Comparison of ENCODE assay signal across 1 cellular context in the genomic region with DNA sequence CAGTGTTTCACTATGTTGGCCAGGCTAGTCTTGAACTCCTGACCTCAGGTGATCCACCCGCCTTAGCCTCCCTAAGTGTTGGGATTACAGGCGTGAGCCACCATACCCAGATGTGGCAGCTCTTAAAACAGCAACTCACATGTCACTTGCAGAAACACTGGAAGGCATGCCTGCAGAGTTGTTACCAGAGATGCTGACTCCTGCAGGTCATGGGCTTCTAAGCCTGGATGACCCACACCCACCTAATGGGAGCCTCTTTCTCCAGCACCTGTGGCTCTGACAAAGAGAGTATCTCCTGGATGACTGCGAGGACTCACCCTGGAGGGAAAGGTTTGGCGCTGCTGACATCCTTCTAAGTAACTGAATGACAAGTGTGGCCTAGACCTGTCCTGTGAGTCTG.
TF ChIP-seq lines count a peak whose summit lies in the region.

No MANE protein-coding gene starts in this region.

TF ChIP-seq in WTC11, 78 proteins besides CTCF, POLR2A, EP300 and RAD21 (continued from another document):
- no peak for TF ChIP-seq SP1 (CRISPR knock-in tag; conservative IDR thresholded peaks at IDR 0.05)
- no peak for TF ChIP-seq FOXP1 (CRISPR knock-in tag; IDR thresholded peaks at IDR 0.05; ENCODE audit: borderline replicate concordance)
- no peak for TF ChIP-seq GRHL2 (CRISPR knock-in tag; IDR thresholded peaks at IDR 0.05; ENCODE audit: insufficient replicate concordance, severe bottlenecking)
- TF ChIP-seq KAT7 (CRISPR knock-in tag; IDR thresholded peaks at IDR 0.05; ENCODE audit: borderline replicate concordance) = no peak
- TF ChIP-seq FOXJ3 (CRISPR knock-in tag; IDR thresholded peaks at IDR 0.05; ENCODE audit: borderline replicate concordance) = no peak
- TF ChIP-seq ETV6 (CRISPR knock-in tag; IDR thresholded peaks at IDR 0.05) = no peak
- TF ChIP-seq, protein P1, sequence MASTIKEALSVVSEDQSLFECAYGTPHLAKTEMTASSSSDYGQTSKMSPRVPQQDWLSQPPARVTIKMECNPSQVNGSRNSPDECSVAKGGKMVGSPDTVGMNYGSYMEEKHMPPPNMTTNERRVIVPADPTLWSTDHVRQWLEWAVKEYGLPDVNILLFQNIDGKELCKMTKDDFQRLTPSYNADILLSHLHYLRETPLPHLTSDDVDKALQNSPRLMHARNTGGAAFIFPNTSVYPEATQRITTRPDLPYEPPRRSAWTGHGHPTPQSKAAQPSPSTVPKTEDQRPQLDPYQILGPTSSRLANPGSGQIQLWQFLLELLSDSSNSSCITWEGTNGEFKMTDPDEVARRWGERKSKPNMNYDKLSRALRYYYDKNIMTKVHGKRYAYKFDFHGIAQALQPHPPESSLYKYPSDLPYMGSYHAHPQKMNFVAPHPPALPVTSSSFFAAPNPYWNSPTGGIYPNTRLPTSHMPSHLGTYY (CRISPR knock-in tag; IDR thresholded peaks at IDR 0.05) = no peak
- no peak for TF ChIP-seq SMAD3 (CRISPR knock-in tag; IDR thresholded peaks at IDR 0.05; ENCODE audit: borderline replicate concordance)
- TF ChIP-seq, protein P2, sequence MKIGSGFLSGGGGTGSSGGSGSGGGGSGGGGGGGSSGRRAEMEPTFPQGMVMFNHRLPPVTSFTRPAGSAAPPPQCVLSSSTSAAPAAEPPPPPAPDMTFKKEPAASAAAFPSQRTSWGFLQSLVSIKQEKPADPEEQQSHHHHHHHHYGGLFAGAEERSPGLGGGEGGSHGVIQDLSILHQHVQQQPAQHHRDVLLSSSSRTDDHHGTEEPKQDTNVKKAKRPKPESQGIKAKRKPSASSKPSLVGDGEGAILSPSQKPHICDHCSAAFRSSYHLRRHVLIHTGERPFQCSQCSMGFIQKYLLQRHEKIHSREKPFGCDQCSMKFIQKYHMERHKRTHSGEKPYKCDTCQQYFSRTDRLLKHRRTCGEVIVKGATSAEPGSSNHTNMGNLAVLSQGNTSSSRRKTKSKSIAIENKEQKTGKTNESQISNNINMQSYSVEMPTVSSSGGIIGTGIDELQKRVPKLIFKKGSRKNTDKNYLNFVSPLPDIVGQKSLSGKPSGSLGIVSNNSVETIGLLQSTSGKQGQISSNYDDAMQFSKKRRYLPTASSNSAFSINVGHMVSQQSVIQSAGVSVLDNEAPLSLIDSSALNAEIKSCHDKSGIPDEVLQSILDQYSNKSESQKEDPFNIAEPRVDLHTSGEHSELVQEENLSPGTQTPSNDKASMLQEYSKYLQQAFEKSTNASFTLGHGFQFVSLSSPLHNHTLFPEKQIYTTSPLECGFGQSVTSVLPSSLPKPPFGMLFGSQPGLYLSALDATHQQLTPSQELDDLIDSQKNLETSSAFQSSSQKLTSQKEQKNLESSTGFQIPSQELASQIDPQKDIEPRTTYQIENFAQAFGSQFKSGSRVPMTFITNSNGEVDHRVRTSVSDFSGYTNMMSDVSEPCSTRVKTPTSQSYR (CRISPR knock-in tag; IDR thresholded peaks at IDR 0.05) = no peak
- no peak for TF ChIP-seq RELA (CRISPR knock-in tag; IDR thresholded peaks at IDR 0.05; ENCODE audit: borderline replicate concordance)
- no peak for TF ChIP-seq CREB1 (CRISPR knock-in tag; IDR thresholded peaks at IDR 0.05)
- TF ChIP-seq NFATC4 (CRISPR knock-in tag; IDR thresholded peaks at IDR 0.05) = no peak
- TF ChIP-seq, protein P3, sequence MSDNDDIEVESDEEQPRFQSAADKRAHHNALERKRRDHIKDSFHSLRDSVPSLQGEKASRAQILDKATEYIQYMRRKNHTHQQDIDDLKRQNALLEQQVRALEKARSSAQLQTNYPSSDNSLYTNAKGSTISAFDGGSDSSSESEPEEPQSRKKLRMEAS (CRISPR knock-in tag; IDR thresholded peaks at IDR 0.05) = no peak
TF ChIP-seq in WTC11: peak in this region for 0.
